ENCODE assay signal across 28 cellular contexts in genomic region chr9:29564564-29564963, GRCh38.
DNase-seq lines count a peak whose midpoint lies in the region; ATAC-seq, FAIRE-seq and TF ChIP-seq lines count a peak whose summit lies in the region.
"Had no signal": no experiment of that assay in that cellular context is flagged by ENCODE, and none has a peak within 500 bp of the region (broad histone marks: within the 10 kb centered on the region; RNA-seq: fewer than 3 reads in every experiment).

No MANE protein-coding gene starts in this region.

- H3K9me3 ChIP-seq in SK-N-SH: no peaks in the 10 kb centered on the region; the same call in 1 of the 2 replicates
- no peaks in the 10 kb centered on the region for H3K9me3 ChIP-seq in RWPE2 (ENCODE audit: severe bottlenecking)
- H3K9me3 ChIP-seq: right lobe of liver, thoracic aorta had no signal

- no peaks in the 10 kb centered on the region for H3K27me3 ChIP-seq in SK-N-SH (ENCODE audit: insufficient read depth)
- H3K27me3 ChIP-seq in RWPE2 (ENCODE audit: insufficient read depth, poor library complexity, severe bottlenecking): no peaks in the 10 kb centered on the region
- H3K27me3 ChIP-seq: brain microvascular endothelial cell, right lobe of liver had no signal

- H3K27ac ChIP-seq in SK-N-SH (ENCODE audit: low read depth in 2 of 2, low read length in 1 of 2) (0 out of 4 replicates have a peak overlapping the region, but pooled peaks of 1 of the 2 experiments have one; percentile 23), RWPE2 (ENCODE audit: poor library complexity, severe bottlenecking) (peak overlapping the region; percentile 74)
- H3K27ac ChIP-seq: 22Rv1, brain microvascular endothelial cell, GM23248, right lobe of liver, thoracic aorta, WERI-Rb-1 had no signal

- CTCF ChIA-PET in SK-N-SH (lab: Yijun Ruan, JAX): interaction anchor here (1.0 kb wide), 1 partner anchor 10 kb away, joined by 3 read pairs; no protein-coding TSS in a partner anchor

- H3K79me2 ChIP-seq in SK-N-SH (ENCODE audit: insufficient read depth): no peaks in the 10 kb centered on the region

- H4K20me1 ChIP-seq in SK-N-SH (ENCODE audit: insufficient read depth): no peaks in the 10 kb centered on the region

- H3K9ac ChIP-seq in SK-N-SH: no peak overlapping the region
- H3K9ac ChIP-seq: GM23248 had no signal

- peak overlapping the region; percentile 79 for H2AFZ ChIP-seq in SK-N-SH (ENCODE audit: low read depth)
- H2AFZ ChIP-seq: GM23248 had no signal

- TF ChIP-seq RAD21 in SK-N-SH (IDR thresholded peaks at IDR 0.05; ENCODE audit: low read length): no peak

- TF ChIP-seq CTCF in SK-N-SH (IDR thresholded peaks at IDR 0.05) (no peak), RWPE2 (IDR thresholded peaks at IDR 0.05; ENCODE audit: poor library complexity, severe bottlenecking) (no peak), foreskin fibroblast (IDR thresholded peaks at IDR 0.05; ENCODE audit: low read depth, low read length) (no peak)

- H3K9me2 ChIP-seq in SK-N-SH: no peaks in the 10 kb centered on the region

- no peak for FAIRE-seq in urothelium cell line (lab: Jason Lieb, UNC)
- FAIRE-seq: D721Med, GM12891 had no signal

- POLR2A ChIA-PET in SK-N-SH (lab: Yijun Ruan, JAX): no interaction called here

- H3K4me3 ChIP-seq in SK-N-SH (ENCODE audit: low read depth in 2 of 2, low read length in 1 of 2) (no peak overlapping the region), RWPE2 (ENCODE audit: severe bottlenecking) (no peak overlapping the region), foreskin fibroblast (ENCODE audit: low read depth in 1 of 2, low read length in 2 of 2) (no peak overlapping the region)
- H3K4me3 ChIP-seq: GM23248, right lobe of liver, thoracic aorta had no signal

- no peak overlapping the region for H3K4me2 ChIP-seq in SK-N-SH

- WGBS in SK-N-SH (ENCODE audit: low lambda C conversion rate): 67% methylated on average over 1 of the region's 1 CpG

- H3F3A ChIP-seq in SK-N-SH (replicated peaks; ENCODE audit: insufficient read depth): peaks cover 4% of the 10 kb centered on the region

- in situ Hi-C loops in G401 (cut with HindIII; ENCODE audit: low sequenced_read_pairs): no loop called here

- no peak for DNase-seq in SK-N-SH
- no peak for DNase-seq in RWPE2 (ENCODE audit: low spot score)
- DNase-seq in foreskin fibroblast: peak; percentile 7 to 43
- peak; percentile 21 for DNase-seq in urothelium cell line (ENCODE audit: low spot score)
- DNase-seq in activated CD4-positive, CD25-positive, alpha-beta regulatory T cell treated with anti-CD3 and anti-CD28 coated beads, Interleukin-2, amount 50 U/mL, for 72 hours: no peak
- no peak for DNase-seq in G401 (ENCODE audit: low spot score)
- DNase-seq: activated CD4-positive, alpha-beta T cell treated with anti-CD3 and anti-CD28 coated beads, Interleukin-2, amount 10 ng/mL, durations not matched to agents 7 days and 5 days; activated gamma-delta T cell treated with Interleukin-2 at 50 U/mL for 16 hours; activated T-cell treated with anti-CD3 and anti-CD28 coated beads, Interleukin-2, amount 50 U/mL, for 4 hours; brain microvascular endothelial cell; GM23248; IMR-90; left cardiac atrium; NCI-H1105; NCI-H2029; NCI-H345; right lobe of liver; stimulated activated CD4-positive, alpha-beta T cell treated with anti-CD3 and anti-CD28 coated beads, Interleukin-15, amount 100 ng/mL, for 24 hours; stimulated activated naive CD8-positive, alpha-beta T cell treated with anti-CD3 and anti-CD28 coated beads, Interleukin-15, Interleukin-2, amounts not matched to agents 100 U/mL and 50 U/mL, for 24 hours; T-helper 9 cell; WERI-Rb-1 had no signal

- H3K4me1 ChIP-seq in SK-N-SH (ENCODE audit: control insufficient read depth in 1 of 2, insufficient read depth in 2 of 2, low read depth in 1 of 2, low read length in 1 of 2): peaks cover 0 to 9% of the 10 kb centered on the region in 2 experiments; a peak in 1 of 4 replicates
- peaks cover 13% of the 10 kb centered on the region for H3K4me1 ChIP-seq in RWPE2 (ENCODE audit: insufficient read depth, poor library complexity, severe bottlenecking)
- H3K4me1 ChIP-seq: right lobe of liver had no signal

- ATAC-seq in SK-N-SH treated with all-trans-retinoic acid at 6 μM for 48 hours: no peak
- peak; percentile 85 for ATAC-seq in RWPE2 (ENCODE audit: low read depth)
- no peak for ATAC-seq in HG03442 (IDR thresholded peaks at IDR 0.05; ENCODE audit: unreplicated experiment)
- ATAC-seq: activated T-cell treated with anti-CD3 and anti-CD28 coated beads, Interleukin-2, amount 50 U/mL, for 4 hours; left cardiac atrium; right lobe of liver; Right ventricle myocardium inferior; stimulated activated naive CD8-positive, alpha-beta T cell treated with anti-CD3 and anti-CD28 coated beads, Interleukin-15, Interleukin-2, amounts not matched to agents 100 U/mL and 50 U/mL, for 24 hours had no signal

- peak in 1 of 2 experiments; percentile 27; a peak in 1 of 4 replicates for TF ChIP-seq EP300 in SK-N-SH (IDR thresholded peaks at IDR 0.05; ENCODE audit: borderline replicate concordance in 1 of 2, low read depth in 1 of 2, low read length in 1 of 2)

- no peaks in the 10 kb centered on the region for H3K36me3 ChIP-seq in SK-N-SH (replicated peaks in 1 of 2; ENCODE audit: control insufficient read depth in 1 of 2, insufficient read depth in 2 of 2, low read length in 1 of 2)
- no peaks in the 10 kb centered on the region for H3K36me3 ChIP-seq in RWPE2 (ENCODE audit: low read depth)
- H3K36me3 ChIP-seq: brain microvascular endothelial cell, right lobe of liver, thoracic aorta, WERI-Rb-1 had no signal

TF ChIP-seq in SK-N-SH, 30 proteins besides CTCF, POLR2A, EP300 and RAD21:
- TF ChIP-seq PBX3 (IDR thresholded peaks at IDR 0.05) (0 out of 2 replicates have a peak, but pooled peaks have one; percentile 23), IRF3 (IDR thresholded peaks at IDR 0.05; ENCODE audit: low read depth, low read length) (no peak), MEF2A (IDR thresholded peaks at IDR 0.05; ENCODE audit: borderline replicate concordance, low read depth) (no peak), FOSL2 (IDR thresholded peaks at IDR 0.05; ENCODE audit: borderline replicate concordance, low read depth) (no peak)

TF ChIP-seq in SK-N-SH treated with all-trans-retinoic acid at 6 μM for 48 hours, 23 proteins besides CTCF, POLR2A, EP300 and RAD21:
- no peak for TF ChIP-seq ZC3H10 (CRISPR knock-in tag; IDR thresholded peaks at IDR 0.05)
- no peak for TF ChIP-seq TSHZ2 (CRISPR knock-in tag; IDR thresholded peaks at IDR 0.05)
- no peak for TF ChIP-seq RARB (CRISPR knock-in tag; IDR thresholded peaks at IDR 0.05)
- no peak for TF ChIP-seq TCF4 (CRISPR knock-in tag; IDR thresholded peaks at IDR 0.05; ENCODE audit: borderline replicate concordance)
- no peak for TF ChIP-seq OSR1 (CRISPR knock-in tag; IDR thresholded peaks at IDR 0.05)
- no peak for TF ChIP-seq POU6F1 (CRISPR knock-in tag; IDR thresholded peaks at IDR 0.05; ENCODE audit: borderline replicate concordance, low read depth)
- TF ChIP-seq ESRRG (CRISPR knock-in tag; IDR thresholded peaks at IDR 0.05): no peak
- TF ChIP-seq PPARA (CRISPR knock-in tag; IDR thresholded peaks at IDR 0.05; ENCODE audit: borderline replicate concordance): no peak

Comparison
In these comparisons a context has a peak if more than half of its experiments do, and no peak if none do; other contexts are left out.
1. DNase-seq: peak in foreskin fibroblast (2 of 2) and urothelium cell line (single experiment); none in SK-N-SH (single experiment), RWPE2 (single experiment), activated CD4-positive, CD25-positive, alpha-beta regulatory T cell treated with anti-CD3 and anti-CD28 coated beads, Interleukin-2, amount 50 U/mL, for 72 hours (single experiment) and G401 (single experiment).